10 cellular contexts compared by ENCODE assay signal in genomic region chr1:45769261-45769932, GRCh38. TPM values are rescaled to one million over a fixed set of nuclear protein-coding genes. Genes with fewer than 3 reads are reported as not detected.
A peak's percentile ranks its signal among the peaks of the same experiment; 100 is the strongest.
DNase-seq lines count a peak whose midpoint lies in the region; ATAC-seq, FAIRE-seq and TF ChIP-seq lines count a peak whose summit lies in the region.
"Had no signal": no experiment of that assay in that cellular context is flagged by ENCODE, and none has a peak within 500 bp of the region (broad histone marks: within the 10 kb centered on the region; RNA-seq: fewer than 3 reads in every experiment).

No MANE protein-coding gene starts in this region.

- TF ChIP-seq POLR2A in GM12892 (IDR thresholded peaks at IDR 0.05; ENCODE audit: low read depth, low read length), result no peak

- ATAC-seq in GM18873 (IDR thresholded peaks at IDR 0.05; ENCODE audit: low FRiP score, unreplicated experiment) (no peak), HG03439 (IDR thresholded peaks at IDR 0.05; ENCODE audit: unreplicated experiment) (no peak)

- TF ChIP-seq CTCF in choroid plexus epithelial cell (conservative IDR thresholded peaks at IDR 0.05; ENCODE audit: low read depth, low read length), result no peak

- DNase-seq in H4 (ENCODE audit: low spot score) (peak; percentile 61), NCI-H524 (lab: John Stamatoyannopoulos, UW) (peak; percentile 23 to 59), choroid plexus epithelial cell (ENCODE audit: low read depth) (peak; percentile 89), non-pigmented ciliary epithelial cell (ENCODE audit: low read depth) (peak; percentile 70), GM12892 (ENCODE audit: insufficient read length) (no peak)
- DNase-seq: stimulated activated CD4-positive, alpha-beta T cell treated with anti-CD3 and anti-CD28 coated beads, Interleukin-1b, Interleukin-23, amount 100 ng/mL, for 48 hours had no signal

- H3K4me3 ChIP-seq in choroid plexus epithelial cell (ENCODE audit: low read depth, low read length), result no peak overlapping the region

- FAIRE-seq in GM12892 (lab: Jason Lieb, UNC), result no peak
- FAIRE-seq: colon, G401.6 had no signal

RNA-seq across cellular contexts. Expression of gene IPP, which starts 18.9 kb away (rescaled TPM):
- 7.3 and 9.6 TPM in 2 replicates for total RNA-seq in H4 (2014; rRNA removed; shearing (Covaris generic))
- polyA plus RNA-seq in GM12892 (2012; ENCODE audit: missing spikeins), result 11.0 TPM

RNA-seq across cellular contexts. Expression of gene MAST2, which starts 34.0 kb away (rescaled TPM):
- 8.8 and 9.6 TPM in 2 replicates for total RNA-seq in H4 (2014; rRNA removed; shearing (Covaris generic))
- polyA plus RNA-seq in GM12892 (2012; ENCODE audit: missing spikeins), result 12.2 TPM
